ENCODE assay signal across 13 cellular contexts in genomic region chr4:81685105-81685504, GRCh38.
DNase-seq lines count a peak whose midpoint lies in the region; ATAC-seq and TF ChIP-seq lines count a peak whose summit lies in the region.
"Had no signal": no experiment of that assay in that cellular context is flagged by ENCODE, and none has a peak within 500 bp of the region (broad histone marks: within the 10 kb centered on the region; RNA-seq: fewer than 3 reads in every experiment).

No MANE protein-coding gene starts in this region.

- WGBS in right cardiac atrium, result 60% methylated on average over 2 of the region's 2 CpGs
- WGBS in stomach, 5 donors, result 81 to 99% (median 90%) methylated on average over 2 of the region's 2 CpGs

- H3K27me3 ChIP-seq in right cardiac atrium (ENCODE audit: control insufficient read depth, insufficient read depth), result no peaks in the 10 kb centered on the region
- H3K27me3 ChIP-seq in right atrium auricular region, result no peaks in the 10 kb centered on the region
- H3K27me3 ChIP-seq in brain microvascular endothelial cell (replicated peaks), result no peaks in the 10 kb centered on the region
- H3K27me3 ChIP-seq in osteoblast (ENCODE audit: insufficient read depth, low read length), result no peaks in the 10 kb centered on the region
- H3K27me3 ChIP-seq in stomach, result no peaks in the 10 kb centered on the region
- H3K27me3 ChIP-seq: BLaER1 treated with 17β-estradiol and CSF1 and Interleukin-3, amounts not matched to agents 10 nM and 100 nM had no signal

- no peak for TF ChIP-seq EP300 in stomach (IDR thresholded peaks at IDR 0.05)

- in situ Hi-C loops in brain microvascular endothelial cell (cut with HindIII; ENCODE audit: low pct_ligation_motif_present, low sequenced_read_pairs), result no loop called here

- H3K4me2 ChIP-seq in osteoblast (ENCODE audit: insufficient read depth, low read length), result peak overlapping the region; percentile 14
- H3K4me2 ChIP-seq: BLaER1 treated with 17β-estradiol and CSF1 and Interleukin-3, amounts not matched to agents 10 nM and 100 nM had no signal

- DNase-seq in right cardiac atrium (peak in 1 of 3 donors; percentile 38), right atrium auricular region (ENCODE audit: low spot score) (no peak), brain microvascular endothelial cell (peak; percentile 14), osteoblast (ENCODE audit: insufficient read length, low spot score, missing footprints) (no peak), stomach (no peak), NCI-H2171 treated with DMSO at 0.1 percent for 48 hours (lab: John Stamatoyannopoulos, UW) (no peak)
- DNase-seq: CD8-positive, alpha-beta T cell; EL; H9; IMR-90 had no signal

- peak; percentile 41 to 50 for ATAC-seq in right cardiac atrium
- ATAC-seq in GM18867 (IDR thresholded peaks at IDR 0.05; ENCODE audit: unreplicated experiment), result no peak
- ATAC-seq: CD8-positive, alpha-beta T cell; GM12878 had no signal

- TF ChIP-seq POLR2A in stomach (IDR thresholded peaks at IDR 0.05), result no peak

- H3K4me3 ChIP-seq in right cardiac atrium (ENCODE audit: low read length) (no peak overlapping the region), right atrium auricular region (no peak overlapping the region), brain microvascular endothelial cell (ENCODE audit: low read depth, low read length) (no peak overlapping the region), osteoblast (ENCODE audit: insufficient read depth, low read length) (no peak overlapping the region), stomach (no peak overlapping the region)
- H3K4me3 ChIP-seq: BLaER1 treated with 17β-estradiol and CSF1 and Interleukin-3, amounts not matched to agents 10 nM and 100 nM; GM12878 had no signal

- H3K36me3 ChIP-seq in right atrium auricular region, result no peaks in the 10 kb centered on the region
- no peaks in the 10 kb centered on the region for H3K36me3 ChIP-seq in brain microvascular endothelial cell (replicated peaks)
- no peaks in the 10 kb centered on the region for H3K36me3 ChIP-seq in osteoblast (ENCODE audit: insufficient read depth, low read length)
- H3K36me3 ChIP-seq in stomach, result no peaks in the 10 kb centered on the region
- H3K36me3 ChIP-seq: BLaER1 treated with 17β-estradiol and CSF1 and Interleukin-3, amounts not matched to agents 10 nM and 100 nM had no signal

- H3K27ac ChIP-seq in right cardiac atrium (ENCODE audit: low read length) (no peak overlapping the region), right atrium auricular region (no peak overlapping the region), brain microvascular endothelial cell (no peak overlapping the region), osteoblast (ENCODE audit: low read depth, low read length) (no peak overlapping the region), stomach (no peak overlapping the region)
- H3K27ac ChIP-seq: BLaER1 treated with 17β-estradiol and CSF1 and Interleukin-3, amounts not matched to agents 10 nM and 100 nM had no signal

- H2AFZ ChIP-seq in osteoblast (ENCODE audit: low read length), result no peak overlapping the region

- H4K20me1 ChIP-seq in osteoblast (ENCODE audit: insufficient read depth, low read length), result no peaks in the 10 kb centered on the region
- H4K20me1 ChIP-seq: BLaER1 treated with 17β-estradiol and CSF1 and Interleukin-3, amounts not matched to agents 10 nM and 100 nM had no signal

- no peaks in the 10 kb centered on the region for H3K79me2 ChIP-seq in osteoblast (ENCODE audit: insufficient read depth, low read length)

- H3K4me1 ChIP-seq in right cardiac atrium (ENCODE audit: control insufficient read depth, insufficient read depth, low read length) (peaks cover 6% of the 10 kb centered on the region), right atrium auricular region (peaks cover 0 to 12% of the 10 kb centered on the region in 2 donors), osteoblast (ENCODE audit: insufficient read depth, low read length) (no peaks in the 10 kb centered on the region), stomach (no peaks in the 10 kb centered on the region)

- TF ChIP-seq CTCF in right atrium auricular region (IDR thresholded peaks at IDR 0.05) (no peak), brain microvascular endothelial cell (IDR thresholded peaks at IDR 0.05; ENCODE audit: low read depth, low read length, missing control alignments) (no peak), osteoblast (IDR thresholded peaks at IDR 0.05; ENCODE audit: extremely low read depth, low read depth, low read length) (no peak), stomach (IDR thresholded peaks at IDR 0.05) (no peak)

- H3K9me3 ChIP-seq in right cardiac atrium (ENCODE audit: control insufficient read depth, low read length), result no peaks in the 10 kb centered on the region
- H3K9me3 ChIP-seq in right atrium auricular region, result no peaks in the 10 kb centered on the region
- H3K9me3 ChIP-seq in osteoblast (ENCODE audit: low read depth, low read length), result no peaks in the 10 kb centered on the region
- H3K9me3 ChIP-seq in stomach, result no peaks in the 10 kb centered on the region
- H3K9me3 ChIP-seq: BLaER1 treated with 17β-estradiol and CSF1 and Interleukin-3, amounts not matched to agents 10 nM and 100 nM had no signal

- intact Hi-C loops in right cardiac atrium (cut with DNase I) (loop anchor here in 2 of 4 donors (10.0 kb wide), 1 partner anchor 220 kb away; no protein-coding TSS in a partner anchor), stomach (cut with DNase I; ENCODE audit: low total_unique reads) (no loop called here)
